1 cellular context compared by ENCODE assay signal in the genomic region with DNA sequence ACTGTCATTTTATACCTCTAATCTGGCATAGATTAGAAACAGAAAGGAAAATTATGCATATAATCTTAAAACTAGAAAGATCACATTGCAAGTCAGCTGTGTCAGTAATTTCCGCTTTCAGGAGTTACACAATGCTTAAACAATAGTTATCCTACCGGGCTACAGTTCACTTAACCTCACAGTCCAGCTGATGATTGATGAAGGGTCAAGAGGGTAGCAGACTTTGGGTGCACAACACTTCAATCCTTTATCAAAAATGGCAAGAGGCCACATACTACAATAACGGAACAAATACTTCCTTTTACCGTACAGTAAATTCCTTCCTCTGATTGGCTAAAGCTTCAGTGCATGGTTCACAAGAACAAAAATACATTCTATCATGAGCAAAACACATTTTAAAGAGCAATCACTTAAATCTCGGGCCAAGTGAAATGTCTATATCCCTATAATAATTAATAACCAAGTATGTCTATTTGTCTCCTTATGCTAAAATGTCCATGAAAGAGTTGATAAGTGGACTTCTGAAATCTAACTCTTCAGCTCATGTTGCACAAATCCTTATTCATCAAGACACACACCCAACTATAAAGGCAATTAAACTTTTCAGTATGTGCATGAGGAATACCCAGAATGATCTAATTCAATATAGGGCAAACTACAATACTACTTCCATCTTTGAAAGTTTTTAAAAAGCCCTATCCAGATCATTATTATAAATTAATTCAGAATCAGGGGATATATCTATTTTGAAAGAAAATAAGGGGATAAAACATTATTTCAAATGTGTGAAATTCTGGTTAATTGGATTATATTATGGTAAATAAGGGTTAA.
A peak's percentile ranks its signal among the peaks of the same experiment; 100 is the strongest.
TF ChIP-seq lines count a peak whose summit lies in the region.

No MANE protein-coding gene starts in this region.

TF ChIP-seq in HepG2, 621 proteins besides CTCF, POLR2A, EP300 and RAD21 (continued from another document and continues in another):
- TF ChIP-seq, protein P1, sequence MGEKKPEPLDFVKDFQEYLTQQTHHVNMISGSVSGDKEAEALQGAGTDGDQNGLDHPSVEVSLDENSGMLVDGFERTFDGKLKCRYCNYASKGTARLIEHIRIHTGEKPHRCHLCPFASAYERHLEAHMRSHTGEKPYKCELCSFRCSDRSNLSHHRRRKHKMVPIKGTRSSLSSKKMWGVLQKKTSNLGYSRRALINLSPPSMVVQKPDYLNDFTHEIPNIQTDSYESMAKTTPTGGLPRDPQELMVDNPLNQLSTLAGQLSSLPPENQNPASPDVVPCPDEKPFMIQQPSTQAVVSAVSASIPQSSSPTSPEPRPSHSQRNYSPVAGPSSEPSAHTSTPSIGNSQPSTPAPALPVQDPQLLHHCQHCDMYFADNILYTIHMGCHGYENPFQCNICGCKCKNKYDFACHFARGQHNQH (CRISPR knock-in tag; IDR thresholded peaks at IDR 0.05) = peak; percentile 97
- TF ChIP-seq ZSCAN30 (CRISPR knock-in tag; IDR thresholded peaks at IDR 0.05) (0 out of 2 replicates have a peak, but pooled peaks have one; percentile 0), BRD4 (CRISPR knock-in tag; IDR thresholded peaks at IDR 0.05) (no peak), RAD51 (IDR thresholded peaks at IDR 0.05; ENCODE audit: borderline replicate concordance) (no peak), ZNF839 (CRISPR knock-in tag; IDR thresholded peaks at IDR 0.05; ENCODE audit: borderline replicate concordance) (no peak), KLF11 (CRISPR knock-in tag; IDR thresholded peaks at IDR 0.05) (0 out of 2 replicates have a peak, but pooled peaks have one; percentile 76), KDM5B (CRISPR knock-in tag; IDR thresholded peaks at IDR 0.05; ENCODE audit: borderline replicate concordance) (no peak), ZNF432 (CRISPR knock-in tag; IDR thresholded peaks at IDR 0.05; ENCODE audit: borderline replicate concordance) (no peak), MTF2 (CRISPR knock-in tag; IDR thresholded peaks at IDR 0.05; ENCODE audit: borderline replicate concordance) (no peak), ZNF263 (CRISPR knock-in tag; IDR thresholded peaks at IDR 0.05) (no peak), NFYC (CRISPR knock-in tag; IDR thresholded peaks at IDR 0.05) (peak; percentile 75), ZMAT3 (CRISPR knock-in tag; conservative IDR thresholded peaks at IDR 0.05) (0 out of 2 replicates have a peak, but pooled peaks have one; percentile 41), ZNF446 (CRISPR knock-in tag; IDR thresholded peaks at IDR 0.05) (no peak), FOSL1 (CRISPR knock-in tag; IDR thresholded peaks at IDR 0.05; ENCODE audit: borderline replicate concordance) (no peak), PPARG (CRISPR knock-in tag; conservative IDR thresholded peaks at IDR 0.05) (peak; percentile 95), CCAR2 (optimal IDR thresholded peaks at IDR 0.05; ENCODE audit: low read depth, low read length) (no peak), ZNF558 (CRISPR knock-in tag; IDR thresholded peaks at IDR 0.05; ENCODE audit: borderline replicate concordance) (no peak), ZMYM2 (CRISPR knock-in tag; IDR thresholded peaks at IDR 0.05) (no peak), NFIB (CRISPR knock-in tag; IDR thresholded peaks at IDR 0.05; ENCODE audit: borderline replicate concordance) (no peak), CC2D1A (CRISPR knock-in tag; IDR thresholded peaks at IDR 0.05) (no peak), SPEN (CRISPR knock-in tag; IDR thresholded peaks at IDR 0.05; ENCODE audit: low read depth) (peak; percentile 71), ZNF230 (CRISPR knock-in tag; IDR thresholded peaks at IDR 0.05) (no peak), ATM (IDR thresholded peaks at IDR 0.05; ENCODE audit: borderline replicate concordance) (peak; percentile 92; the same call in 1 of the 2 replicates)
- TF ChIP-seq, protein P2, sequence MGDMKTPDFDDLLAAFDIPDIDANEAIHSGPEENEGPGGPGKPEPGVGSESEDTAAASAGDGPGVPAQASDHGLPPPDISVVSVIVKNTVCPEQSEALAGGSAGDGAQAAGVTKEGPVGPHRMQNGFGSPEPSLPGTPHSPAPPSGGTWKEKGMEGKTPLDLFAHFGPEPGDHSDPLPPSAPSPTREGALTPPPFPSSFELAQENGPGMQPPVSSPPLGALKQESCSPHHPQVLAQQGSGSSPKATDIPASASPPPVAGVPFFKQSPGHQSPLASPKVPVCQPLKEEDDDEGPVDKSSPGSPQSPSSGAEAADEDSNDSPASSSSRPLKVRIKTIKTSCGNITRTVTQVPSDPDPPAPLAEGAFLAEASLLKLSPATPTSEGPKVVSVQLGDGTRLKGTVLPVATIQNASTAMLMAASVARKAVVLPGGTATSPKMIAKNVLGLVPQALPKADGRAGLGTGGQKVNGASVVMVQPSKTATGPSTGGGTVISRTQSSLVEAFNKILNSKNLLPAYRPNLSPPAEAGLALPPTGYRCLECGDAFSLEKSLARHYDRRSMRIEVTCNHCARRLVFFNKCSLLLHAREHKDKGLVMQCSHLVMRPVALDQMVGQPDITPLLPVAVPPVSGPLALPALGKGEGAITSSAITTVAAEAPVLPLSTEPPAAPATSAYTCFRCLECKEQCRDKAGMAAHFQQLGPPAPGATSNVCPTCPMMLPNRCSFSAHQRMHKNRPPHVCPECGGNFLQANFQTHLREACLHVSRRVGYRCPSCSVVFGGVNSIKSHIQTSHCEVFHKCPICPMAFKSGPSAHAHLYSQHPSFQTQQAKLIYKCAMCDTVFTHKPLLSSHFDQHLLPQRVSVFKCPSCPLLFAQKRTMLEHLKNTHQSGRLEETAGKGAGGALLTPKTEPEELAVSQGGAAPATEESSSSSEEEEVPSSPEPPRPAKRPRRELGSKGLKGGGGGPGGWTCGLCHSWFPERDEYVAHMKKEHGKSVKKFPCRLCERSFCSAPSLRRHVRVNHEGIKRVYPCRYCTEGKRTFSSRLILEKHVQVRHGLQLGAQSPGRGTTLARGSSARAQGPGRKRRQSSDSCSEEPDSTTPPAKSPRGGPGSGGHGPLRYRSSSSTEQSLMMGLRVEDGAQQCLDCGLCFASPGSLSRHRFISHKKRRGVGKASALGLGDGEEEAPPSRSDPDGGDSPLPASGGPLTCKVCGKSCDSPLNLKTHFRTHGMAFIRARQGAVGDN (CRISPR knock-in tag; IDR thresholded peaks at IDR 0.05) = no peak
- TF ChIP-seq, protein P3, sequence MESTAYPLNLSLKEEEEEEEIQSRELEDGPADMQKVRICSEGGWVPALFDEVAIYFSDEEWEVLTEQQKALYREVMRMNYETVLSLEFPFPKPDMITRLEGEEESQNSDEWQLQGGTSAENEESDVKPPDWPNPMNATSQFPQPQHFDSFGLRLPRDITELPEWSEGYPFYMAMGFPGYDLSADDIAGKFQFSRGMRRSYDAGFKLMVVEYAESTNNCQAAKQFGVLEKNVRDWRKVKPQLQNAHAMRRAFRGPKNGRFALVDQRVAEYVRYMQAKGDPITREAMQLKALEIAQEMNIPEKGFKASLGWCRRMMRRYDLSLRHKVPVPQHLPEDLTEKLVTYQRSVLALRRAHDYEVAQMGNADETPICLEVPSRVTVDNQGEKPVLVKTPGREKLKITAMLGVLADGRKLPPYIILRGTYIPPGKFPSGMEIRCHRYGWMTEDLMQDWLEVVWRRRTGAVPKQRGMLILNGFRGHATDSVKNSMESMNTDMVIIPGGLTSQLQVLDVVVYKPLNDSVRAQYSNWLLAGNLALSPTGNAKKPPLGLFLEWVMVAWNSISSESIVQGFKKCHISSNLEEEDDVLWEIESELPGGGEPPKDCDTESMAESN (CRISPR knock-in tag; conservative IDR thresholded peaks at IDR 0.05) = 0 out of 2 replicates have a peak, but pooled peaks have one; percentile 10
- TF ChIP-seq, protein P4, sequence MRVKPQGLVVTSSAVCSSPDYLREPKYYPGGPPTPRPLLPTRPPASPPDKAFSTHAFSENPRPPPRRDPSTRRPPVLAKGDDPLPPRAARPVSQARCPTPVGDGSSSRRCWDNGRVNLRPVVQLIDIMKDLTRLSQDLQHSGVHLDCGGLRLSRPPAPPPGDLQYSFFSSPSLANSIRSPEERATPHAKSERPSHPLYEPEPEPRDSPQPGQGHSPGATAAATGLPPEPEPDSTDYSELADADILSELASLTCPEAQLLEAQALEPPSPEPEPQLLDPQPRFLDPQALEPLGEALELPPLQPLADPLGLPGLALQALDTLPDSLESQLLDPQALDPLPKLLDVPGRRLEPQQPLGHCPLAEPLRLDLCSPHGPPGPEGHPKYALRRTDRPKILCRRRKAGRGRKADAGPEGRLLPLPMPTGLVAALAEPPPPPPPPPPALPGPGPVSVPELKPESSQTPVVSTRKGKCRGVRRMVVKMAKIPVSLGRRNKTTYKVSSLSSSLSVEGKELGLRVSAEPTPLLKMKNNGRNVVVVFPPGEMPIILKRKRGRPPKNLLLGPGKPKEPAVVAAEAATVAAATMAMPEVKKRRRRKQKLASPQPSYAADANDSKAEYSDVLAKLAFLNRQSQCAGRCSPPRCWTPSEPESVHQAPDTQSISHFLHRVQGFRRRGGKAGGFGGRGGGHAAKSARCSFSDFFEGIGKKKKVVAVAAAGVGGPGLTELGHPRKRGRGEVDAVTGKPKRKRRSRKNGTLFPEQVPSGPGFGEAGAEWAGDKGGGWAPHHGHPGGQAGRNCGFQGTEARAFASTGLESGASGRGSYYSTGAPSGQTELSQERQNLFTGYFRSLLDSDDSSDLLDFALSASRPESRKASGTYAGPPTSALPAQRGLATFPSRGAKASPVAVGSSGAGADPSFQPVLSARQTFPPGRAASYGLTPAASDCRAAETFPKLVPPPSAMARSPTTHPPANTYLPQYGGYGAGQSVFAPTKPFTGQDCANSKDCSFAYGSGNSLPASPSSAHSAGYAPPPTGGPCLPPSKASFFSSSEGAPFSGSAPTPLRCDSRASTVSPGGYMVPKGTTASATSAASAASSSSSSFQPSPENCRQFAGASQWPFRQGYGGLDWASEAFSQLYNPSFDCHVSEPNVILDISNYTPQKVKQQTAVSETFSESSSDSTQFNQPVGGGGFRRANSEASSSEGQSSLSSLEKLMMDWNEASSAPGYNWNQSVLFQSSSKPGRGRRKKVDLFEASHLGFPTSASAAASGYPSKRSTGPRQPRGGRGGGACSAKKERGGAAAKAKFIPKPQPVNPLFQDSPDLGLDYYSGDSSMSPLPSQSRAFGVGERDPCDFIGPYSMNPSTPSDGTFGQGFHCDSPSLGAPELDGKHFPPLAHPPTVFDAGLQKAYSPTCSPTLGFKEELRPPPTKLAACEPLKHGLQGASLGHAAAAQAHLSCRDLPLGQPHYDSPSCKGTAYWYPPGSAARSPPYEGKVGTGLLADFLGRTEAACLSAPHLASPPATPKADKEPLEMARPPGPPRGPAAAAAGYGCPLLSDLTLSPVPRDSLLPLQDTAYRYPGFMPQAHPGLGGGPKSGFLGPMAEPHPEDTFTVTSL (CRISPR knock-in tag; IDR thresholded peaks at IDR 0.05; ENCODE audit: borderline replicate concordance) = peak; percentile 95
- TF ChIP-seq, protein P5, sequence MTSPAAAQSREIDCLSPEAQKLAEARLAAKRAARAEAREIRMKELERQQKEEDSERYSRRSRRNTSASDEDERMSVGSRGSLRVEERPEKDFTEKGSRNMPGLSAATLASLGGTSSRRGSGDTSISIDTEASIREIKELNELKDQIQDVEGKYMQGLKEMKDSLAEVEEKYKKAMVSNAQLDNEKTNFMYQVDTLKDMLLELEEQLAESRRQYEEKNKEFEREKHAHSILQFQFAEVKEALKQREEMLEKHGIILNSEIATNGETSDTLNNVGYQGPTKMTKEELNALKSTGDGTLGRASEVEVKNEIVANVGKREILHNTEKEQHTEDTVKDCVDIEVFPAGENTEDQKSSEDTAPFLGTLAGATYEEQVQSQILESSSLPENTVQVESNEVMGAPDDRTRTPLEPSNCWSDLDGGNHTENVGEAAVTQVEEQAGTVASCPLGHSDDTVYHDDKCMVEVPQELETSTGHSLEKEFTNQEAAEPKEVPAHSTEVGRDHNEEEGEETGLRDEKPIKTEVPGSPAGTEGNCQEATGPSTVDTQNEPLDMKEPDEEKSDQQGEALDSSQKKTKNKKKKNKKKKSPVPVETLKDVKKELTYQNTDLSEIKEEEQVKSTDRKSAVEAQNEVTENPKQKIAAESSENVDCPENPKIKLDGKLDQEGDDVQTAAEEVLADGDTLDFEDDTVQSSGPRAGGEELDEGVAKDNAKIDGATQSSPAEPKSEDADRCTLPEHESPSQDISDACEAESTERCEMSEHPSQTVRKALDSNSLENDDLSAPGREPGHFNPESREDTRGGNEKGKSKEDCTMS (CRISPR knock-in tag; conservative IDR thresholded peaks at IDR 0.05) = no peak
- TF ChIP-seq, protein P6, sequence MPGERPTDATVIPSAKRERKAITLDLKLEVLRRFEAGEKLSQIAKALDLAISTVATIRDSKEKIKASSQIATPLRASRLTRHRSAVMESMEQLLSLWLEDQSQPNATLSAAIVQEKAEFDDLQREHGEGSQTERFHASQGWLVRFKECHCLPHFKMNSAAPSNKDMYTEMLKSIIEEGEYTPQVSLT (CRISPR knock-in tag; IDR thresholded peaks at IDR 0.05; ENCODE audit: borderline replicate concordance, low read depth) = no peak
- TF ChIP-seq, protein P7, sequence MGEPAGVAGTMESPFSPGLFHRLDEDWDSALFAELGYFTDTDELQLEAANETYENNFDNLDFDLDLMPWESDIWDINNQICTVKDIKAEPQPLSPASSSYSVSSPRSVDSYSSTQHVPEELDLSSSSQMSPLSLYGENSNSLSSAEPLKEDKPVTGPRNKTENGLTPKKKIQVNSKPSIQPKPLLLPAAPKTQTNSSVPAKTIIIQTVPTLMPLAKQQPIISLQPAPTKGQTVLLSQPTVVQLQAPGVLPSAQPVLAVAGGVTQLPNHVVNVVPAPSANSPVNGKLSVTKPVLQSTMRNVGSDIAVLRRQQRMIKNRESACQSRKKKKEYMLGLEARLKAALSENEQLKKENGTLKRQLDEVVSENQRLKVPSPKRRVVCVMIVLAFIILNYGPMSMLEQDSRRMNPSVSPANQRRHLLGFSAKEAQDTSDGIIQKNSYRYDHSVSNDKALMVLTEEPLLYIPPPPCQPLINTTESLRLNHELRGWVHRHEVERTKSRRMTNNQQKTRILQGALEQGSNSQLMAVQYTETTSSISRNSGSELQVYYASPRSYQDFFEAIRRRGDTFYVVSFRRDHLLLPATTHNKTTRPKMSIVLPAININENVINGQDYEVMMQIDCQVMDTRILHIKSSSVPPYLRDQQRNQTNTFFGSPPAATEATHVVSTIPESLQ (CRISPR knock-in tag; conservative IDR thresholded peaks at IDR 0.05) = 0 out of 2 replicates have a peak, but pooled peaks have one; percentile 3
- TF ChIP-seq, protein P8, sequence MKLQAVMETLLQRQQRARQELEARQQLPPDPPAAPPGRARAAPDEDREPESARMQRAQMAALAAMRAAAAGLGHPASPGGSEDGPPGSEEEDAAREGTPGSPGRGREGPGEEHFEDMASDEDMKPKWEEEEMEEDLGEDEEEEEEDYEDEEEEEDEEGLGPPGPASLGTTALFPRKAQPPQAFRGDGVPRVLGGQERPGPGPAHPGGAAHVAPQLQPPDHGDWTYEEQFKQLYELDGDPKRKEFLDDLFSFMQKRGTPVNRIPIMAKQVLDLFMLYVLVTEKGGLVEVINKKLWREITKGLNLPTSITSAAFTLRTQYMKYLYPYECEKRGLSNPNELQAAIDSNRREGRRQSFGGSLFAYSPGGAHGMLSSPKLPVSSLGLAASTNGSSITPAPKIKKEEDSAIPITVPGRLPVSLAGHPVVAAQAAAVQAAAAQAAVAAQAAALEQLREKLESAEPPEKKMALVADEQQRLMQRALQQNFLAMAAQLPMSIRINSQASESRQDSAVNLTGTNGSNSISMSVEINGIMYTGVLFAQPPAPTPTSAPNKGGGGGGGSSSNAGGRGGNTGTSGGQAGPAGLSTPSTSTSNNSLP (IDR thresholded peaks at IDR 0.05; ENCODE audit: low read depth, low read length) = peak; percentile 98
- TF ChIP-seq, protein P9, sequence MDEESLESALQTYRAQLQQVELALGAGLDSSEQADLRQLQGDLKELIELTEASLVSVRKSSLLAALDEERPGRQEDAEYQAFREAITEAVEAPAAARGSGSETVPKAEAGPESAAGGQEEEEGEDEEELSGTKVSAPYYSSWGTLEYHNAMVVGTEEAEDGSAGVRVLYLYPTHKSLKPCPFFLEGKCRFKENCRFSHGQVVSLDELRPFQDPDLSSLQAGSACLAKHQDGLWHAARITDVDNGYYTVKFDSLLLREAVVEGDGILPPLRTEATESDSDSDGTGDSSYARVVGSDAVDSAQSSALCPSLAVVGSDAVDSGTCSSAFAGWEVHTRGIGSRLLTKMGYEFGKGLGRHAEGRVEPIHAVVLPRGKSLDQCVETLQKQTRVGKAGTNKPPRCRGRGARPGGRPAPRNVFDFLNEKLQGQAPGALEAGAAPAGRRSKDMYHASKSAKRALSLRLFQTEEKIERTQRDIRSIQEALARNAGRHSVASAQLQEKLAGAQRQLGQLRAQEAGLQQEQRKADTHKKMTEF (CRISPR knock-in tag; IDR thresholded peaks at IDR 0.05) = peak; percentile 89
